ENCODE assay signal across 1 cellular context in genomic region chr4:8130346-8131066, GRCh38.
TF ChIP-seq lines count a peak whose summit lies in the region.

No MANE protein-coding gene starts in this region.

TF ChIP-seq in WTC11, 78 proteins besides CTCF, POLR2A, EP300 and RAD21 (continued from another document):
- no peak for TF ChIP-seq ZNF671 (CRISPR knock-in tag; IDR thresholded peaks at IDR 0.05)
- no peak for TF ChIP-seq FOXK1 (CRISPR knock-in tag; IDR thresholded peaks at IDR 0.05)
- TF ChIP-seq ESRRA (CRISPR knock-in tag; IDR thresholded peaks at IDR 0.05; ENCODE audit: borderline replicate concordance) = no peak
